In the genomic region with DNA sequence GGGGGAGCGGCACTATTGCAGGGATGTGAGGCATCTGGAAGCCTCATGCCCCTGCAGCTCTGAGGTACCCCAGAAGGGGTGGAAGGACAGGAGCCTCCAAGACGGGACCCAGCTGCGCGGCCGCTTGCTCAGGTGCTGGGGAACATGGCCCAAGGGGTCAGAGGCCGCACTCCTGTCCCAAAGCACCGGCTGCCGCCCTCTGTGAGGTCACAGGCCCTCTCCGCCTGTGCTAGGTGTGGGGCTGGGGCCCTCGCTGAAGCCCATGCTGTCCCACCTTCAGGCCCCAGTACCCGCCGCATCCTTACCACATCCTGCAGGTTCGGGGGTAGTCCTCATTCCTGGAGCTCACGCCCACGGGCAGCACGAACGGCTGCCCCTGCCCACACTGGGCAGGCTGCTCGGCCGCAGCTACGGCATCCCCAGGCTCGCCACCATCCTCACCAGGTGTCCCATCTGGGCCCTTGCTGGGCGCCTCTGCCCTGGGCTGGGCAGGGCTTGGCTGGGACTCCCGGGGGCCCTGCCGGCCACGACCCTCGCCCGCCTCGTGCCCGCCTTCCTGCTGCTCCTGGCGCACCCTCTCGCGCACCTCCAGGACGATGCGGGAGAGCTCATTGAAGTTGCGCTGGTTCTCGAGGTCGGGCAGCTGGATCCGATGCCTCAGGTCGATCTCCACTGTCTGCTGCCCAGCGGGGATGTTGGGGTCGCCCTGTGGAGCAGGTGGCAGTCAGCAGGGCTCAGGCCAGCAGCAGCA, we compare ENCODE assay signal across 22 cellular contexts.
"Had no signal": no experiment of that assay in that cellular context is flagged by ENCODE, and none has a peak within 500 bp of the region (broad histone marks: within the 10 kb centered on the region; RNA-seq: fewer than 3 reads in every experiment).

No MANE protein-coding gene starts in this region.

- H3K27me3 ChIP-seq: colonic mucosa, heart right ventricle, left lung, neural progenitor cell, stomach, suprapubic skin, tibial artery, upper lobe of left lung, vagina had no signal

- H3K9me3 Mint-ChIP-seq: endodermal cell; natural killer cell treated with Interleukin-12 subunit alpha and Interleukin-12 subunit beta and Interleukin-15 and Interleukin-18, amount 100 ng/mL, for 72 hours; neural progenitor cell had no signal

- H3K36me3 ChIP-seq: neural progenitor cell had no signal

- DNase-seq: cerebellar nuclear complex; colonic mucosa; dermis blood vessel endothelial cell; endodermal cell; foreskin melanocyte; mesenchymal stem cell; stimulated activated CD4-positive, alpha-beta T cell treated with anti-CD3 and anti-CD28 coated beads, Interleukin-2, amount 100 ng/mL, for 24 hours; stimulated activated naive CD4-positive, alpha-beta T cell; stomach; tibial artery had no signal

- H3K4me3 ChIP-seq: colonic mucosa, heart right ventricle, left lung, lung, neural progenitor cell, prostate gland, stomach, suprapubic skin, tibial artery, upper lobe of left lung, vagina had no signal

- H3K4me1 Mint-ChIP-seq: endodermal cell, neural progenitor cell had no signal

- H3K9me3 ChIP-seq: colonic mucosa, heart right ventricle, left lung, prostate gland, stomach, suprapubic skin, tibial artery, upper lobe of left lung, vagina had no signal

- H3K27me3 Mint-ChIP-seq: natural killer cell treated with Interleukin-12 subunit alpha and Interleukin-12 subunit beta and Interleukin-15 and Interleukin-18, amount 100 ng/mL, for 72 hours had no signal

- H3K9ac ChIP-seq: neural progenitor cell, parathyroid adenoma had no signal

- H3K4me3 Mint-ChIP-seq: endodermal cell; natural killer cell treated with Interleukin-12 subunit alpha and Interleukin-12 subunit beta and Interleukin-15 and Interleukin-18, amount 100 ng/mL, for 72 hours; neural progenitor cell had no signal

- ATAC-seq: left lung; natural killer cell treated with Interleukin-12 subunit alpha and Interleukin-12 subunit beta and Interleukin-15 and Interleukin-18, amount 100 ng/mL, for 72 hours; sciatic nerve had no signal

- H3K4me1 ChIP-seq: colonic mucosa, left lung, neural progenitor cell, parathyroid adenoma, prostate gland, suprapubic skin, tibial artery, upper lobe of left lung, vagina had no signal

- H3K27ac ChIP-seq: colonic mucosa, heart right ventricle, left lung, neural progenitor cell, parathyroid adenoma, prostate gland, suprapubic skin, tibial artery, upper lobe of left lung, vagina had no signal

- H3K27ac Mint-ChIP-seq: endodermal cell; natural killer cell treated with Interleukin-12 subunit alpha and Interleukin-12 subunit beta and Interleukin-15 and Interleukin-18, amount 100 ng/mL, for 72 hours; neural progenitor cell had no signal

- H3K36me3 Mint-ChIP-seq: natural killer cell treated with Interleukin-12 subunit alpha and Interleukin-12 subunit beta and Interleukin-15 and Interleukin-18, amount 100 ng/mL, for 72 hours had no signal

- FAIRE-seq: islet of Langerhans had no signal
